ENCODE assay signal across 25 cellular contexts in the genomic region with DNA sequence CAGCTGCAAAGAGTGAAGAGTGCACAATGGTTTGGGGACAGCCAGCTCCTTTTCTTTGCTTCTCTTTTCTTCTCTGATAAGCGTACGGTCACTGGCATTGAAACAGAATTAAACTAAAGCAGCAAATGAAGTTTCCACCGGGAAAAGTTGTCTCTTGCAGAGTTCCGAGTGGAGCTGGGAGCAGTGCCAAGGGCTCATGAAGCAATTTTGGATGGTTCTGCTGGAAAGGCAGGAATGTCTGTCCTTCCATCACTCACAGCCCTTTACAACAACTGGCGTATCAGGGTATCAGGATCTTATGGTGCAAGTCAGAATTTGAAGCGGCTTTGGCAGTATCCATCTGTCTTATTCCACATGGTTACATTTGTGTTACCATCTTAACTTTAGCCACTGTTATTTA.
DNase-seq lines count a peak whose midpoint lies in the region; ATAC-seq, FAIRE-seq and TF ChIP-seq lines count a peak whose summit lies in the region.
"Had no signal": no experiment of that assay in that cellular context is flagged by ENCODE, and none has a peak within 500 bp of the region (broad histone marks: within the 10 kb centered on the region; RNA-seq: fewer than 3 reads in every experiment).

No MANE protein-coding gene starts in this region.

- H3K36me3 ChIP-seq in keratinocyte (ENCODE audit: control insufficient read depth in 2 of 2, extremely low read depth in 1 of 2, insufficient read depth in 2 of 2, low read length in 2 of 2) (no peaks in the 10 kb centered on the region), neuronal stem cell (replicated peaks in 1 of 2; ENCODE audit: control insufficient read depth in 2 of 2, insufficient read depth in 2 of 2, low read length in 2 of 2) (no peaks in the 10 kb centered on the region), H7 (replicated peaks; ENCODE audit: control insufficient read depth, insufficient read depth, low read length) (no peaks in the 10 kb centered on the region)
- H3K36me3 ChIP-seq: Peyer's patch had no signal

- H3K79me1 ChIP-seq in neuronal stem cell (ENCODE audit: low read depth, low read length) = no peaks in the 10 kb centered on the region

- no peak for TF ChIP-seq CTCF in keratinocyte (optimal IDR thresholded peaks at IDR 0.05 in 1 of 3, IDR thresholded peaks at IDR 0.05 in 1 of 3, conservative IDR thresholded peaks at IDR 0.05 in 1 of 3; ENCODE audit: extremely low read depth in 1 of 3, insufficient read depth in 2 of 3, low read length in 3 of 3)

- no peaks in the 10 kb centered on the region for H3K36me3 Mint-ChIP-seq in stimulated activated effector memory CD8-positive, alpha-beta T cell treated with anti-CD3 and anti-CD28 coated beads, Interleukin-12 subunit alpha, Interleukin-12 subunit beta, amount 100 ng/mL, for 72 hours
- H3K36me3 Mint-ChIP-seq: CD8-positive, alpha-beta memory T cell had no signal

- H3K9me3 ChIP-seq in keratinocyte (ENCODE audit: control insufficient read depth, low read depth, low read length) = no peaks in the 10 kb centered on the region
- H3K9me3 ChIP-seq in neuronal stem cell (replicated peaks in 1 of 2; ENCODE audit: control insufficient read depth in 2 of 2, insufficient read depth in 1 of 2, low read depth in 1 of 2, low read length in 2 of 2) = no peaks in the 10 kb centered on the region
- H3K9me3 ChIP-seq: Peyer's patch had no signal

- H3K23ac ChIP-seq in neuronal stem cell (ENCODE audit: low read depth, low read length, poor library complexity) = no peak overlapping the region

- H3K27ac ChIP-seq in keratinocyte (ENCODE audit: control insufficient read depth, insufficient read depth, low read length) (no peak overlapping the region), neuronal stem cell (replicated peaks; ENCODE audit: low read length) (peak overlapping the region; percentile 45)
- H3K27ac ChIP-seq: Peyer's patch had no signal

- H3K4me3 ChIP-seq in keratinocyte (ENCODE audit: control insufficient read depth in 2 of 3, extremely low read depth in 1 of 3, insufficient read depth in 2 of 3, low read depth in 1 of 3, low read length in 3 of 3) (no peak overlapping the region), neuronal stem cell (ENCODE audit: low read length in 2 of 2) (no peak overlapping the region), H7 (ENCODE audit: insufficient read depth, low read depth, low read length) (no peak overlapping the region)
- H3K4me3 ChIP-seq: Peyer's patch had no signal

- H3K4me3 Mint-ChIP-seq in stimulated activated effector memory CD8-positive, alpha-beta T cell treated with anti-CD3 and anti-CD28 coated beads, Interleukin-12 subunit alpha, Interleukin-12 subunit beta, amount 100 ng/mL, for 72 hours = no peak overlapping the region
- H3K4me3 Mint-ChIP-seq: CD8-positive, alpha-beta memory T cell had no signal

- DNase-seq in left cardiac atrium (peak; percentile 22), left ventricle myocardium superior (no peak), keratinocyte (ENCODE audit: low read depth, low spot score) (no peak), neuronal stem cell (ENCODE audit: low spot score) (peak; percentile 11), NCI-H146 (lab: John Stamatoyannopoulos, UW) (no peak), H7 (no peak), NCI-H1092 (lab: John Stamatoyannopoulos, UW) (no peak)
- no peak for DNase-seq in stimulated activated effector memory CD8-positive, alpha-beta T cell treated with anti-CD3 and anti-CD28 coated beads, Interleukin-12 subunit alpha, Interleukin-12 subunit beta, amount 100 ng/mL, for 72 hours (ENCODE audit: low spot score in 2 of 2)
- DNase-seq: 8988T; AML-193; Calu3; CD8-positive, alpha-beta memory T cell; DMS153; KG1; NCI-H1105; NCI-H1694; NCI-H2081; NCI-H2171; NCI-H345; NCI-H524; NCI-H774; NK-92 treated with Interleukin-12 subunit alpha and Interleukin-12 subunit beta, amount 100 ng/mL, for 24 hours; Peyer's patch had no signal

- H3K4me1 ChIP-seq in keratinocyte (ENCODE audit: control insufficient read depth, extremely low read depth, insufficient read depth, low read length) = peaks cover 7% of the 10 kb centered on the region
- H3K4me1 ChIP-seq in neuronal stem cell (ENCODE audit: control insufficient read depth in 2 of 2, insufficient read depth in 1 of 2, low read depth in 1 of 2, low read length in 2 of 2) = peaks cover 0 to 7% of the 10 kb centered on the region in 2 donors
- H3K4me1 ChIP-seq: Peyer's patch had no signal

- H4K20me1 ChIP-seq in keratinocyte (ENCODE audit: control insufficient read depth, extremely low read depth, insufficient read depth, low read length) = no peaks in the 10 kb centered on the region

- no peak overlapping the region for H4K8ac ChIP-seq in neuronal stem cell (ENCODE audit: low read depth, low read length)

- no peak overlapping the region for H2BK15ac ChIP-seq in neuronal stem cell (ENCODE audit: low read length)

- H3K4me1 Mint-ChIP-seq in stimulated activated effector memory CD8-positive, alpha-beta T cell treated with anti-CD3 and anti-CD28 coated beads, Interleukin-12 subunit alpha, Interleukin-12 subunit beta, amount 100 ng/mL, for 72 hours = no peaks in the 10 kb centered on the region
- H3K4me1 Mint-ChIP-seq: CD8-positive, alpha-beta memory T cell had no signal

- H2BK5ac ChIP-seq in neuronal stem cell (ENCODE audit: low read length) = no peak overlapping the region

- ATAC-seq in left cardiac atrium (peak; percentile 17 to 19), left ventricle myocardium superior (no peak)
- ATAC-seq in stimulated activated effector memory CD8-positive, alpha-beta T cell treated with anti-CD3 and anti-CD28 coated beads, Interleukin-12 subunit alpha, Interleukin-12 subunit beta, amount 100 ng/mL, for 72 hours = no peak
- ATAC-seq: HCT116 had no signal

- no peak overlapping the region for H2AK5ac ChIP-seq in neuronal stem cell (ENCODE audit: low read depth, low read length)

- intact Hi-C loops in left cardiac atrium (cut with DNase I) (no loop called here), left ventricle myocardium superior (cut with micrococcal nuclease) (no loop called here)

- peak; percentile 41 for FAIRE-seq in keratinocyte (lab: Jason Lieb, UNC)
- FAIRE-seq: GM12891 had no signal

- H3K9me3 Mint-ChIP-seq in stimulated activated effector memory CD8-positive, alpha-beta T cell treated with anti-CD3 and anti-CD28 coated beads, Interleukin-12 subunit alpha, Interleukin-12 subunit beta, amount 100 ng/mL, for 72 hours = peaks cover 3% of the 10 kb centered on the region

- H3K18ac ChIP-seq in neuronal stem cell (ENCODE audit: low read length) = no peak overlapping the region

- no CpG with 5 or more reads among the region's 6 CpGs for WGBS in neuronal stem cell (ENCODE audit: extremely low coverage in 2 of 2, insufficient read length in 2 of 2, insufficient replicate concordance in 1 of 2), 2 donors

- no peak overlapping the region for H2BK12ac ChIP-seq in neuronal stem cell (ENCODE audit: low read length)

- H3K4ac ChIP-seq in neuronal stem cell (ENCODE audit: low read length) = no peak overlapping the region

- H3K9ac ChIP-seq in keratinocyte (ENCODE audit: control insufficient read depth, extremely low read depth, insufficient read depth, low read length) (no peak overlapping the region), neuronal stem cell (ENCODE audit: low read depth, low read length, poor library complexity) (no peak overlapping the region)

- no peak overlapping the region for H3K14ac ChIP-seq in neuronal stem cell (ENCODE audit: low read length)

- H3K27ac Mint-ChIP-seq in stimulated activated effector memory CD8-positive, alpha-beta T cell treated with anti-CD3 and anti-CD28 coated beads, Interleukin-12 subunit alpha, Interleukin-12 subunit beta, amount 100 ng/mL, for 72 hours = no peak overlapping the region
- H3K27ac Mint-ChIP-seq: CD8-positive, alpha-beta memory T cell had no signal

- H3K9me1 ChIP-seq in keratinocyte (ENCODE audit: control insufficient read depth, extremely low read depth, insufficient read depth, low read length) = no peaks in the 10 kb centered on the region

- no peak overlapping the region for H2BK120ac ChIP-seq in neuronal stem cell (ENCODE audit: low read depth, low read length)

- no peaks in the 10 kb centered on the region for H3K79me2 ChIP-seq in keratinocyte (ENCODE audit: control insufficient read depth, insufficient read depth, low read length)

- no peaks in the 10 kb centered on the region for H3K27me3 ChIP-seq in keratinocyte (ENCODE audit: control insufficient read depth, extremely low read depth, insufficient read depth, low read length)
- H3K27me3 ChIP-seq in neuronal stem cell (ENCODE audit: control insufficient read depth in 3 of 3, insufficient read depth in 3 of 3, low read depth in 1 of 3, low read length in 3 of 3) = no peaks in the 10 kb centered on the region
- H3K27me3 ChIP-seq in H7 (ENCODE audit: control insufficient read depth, insufficient read depth, low read length) = no peaks in the 10 kb centered on the region
- H3K27me3 ChIP-seq: Peyer's patch had no signal

- H4K91ac ChIP-seq in neuronal stem cell (ENCODE audit: low read depth, low read length, poor library complexity) = no peak overlapping the region

- H2AFZ ChIP-seq in keratinocyte (ENCODE audit: control insufficient read depth, low read length) = no peak overlapping the region
- no peak overlapping the region for H2AFZ ChIP-seq in neuronal stem cell (ENCODE audit: low read length)

- dilution Hi-C loops in keratinocyte (cut with MboI; ENCODE audit: extremely low pct_ligation_motif_present, low sequenced_read_pairs) = no loop called here

- H3K4me2 ChIP-seq in keratinocyte (ENCODE audit: control insufficient read depth, extremely low read depth, insufficient read depth, low read depth, low read length) = no peak overlapping the region
- H3K4me2 ChIP-seq in neuronal stem cell (ENCODE audit: insufficient read depth, low read length, poor library complexity, severe bottlenecking) = no peak overlapping the region

Comparison
In these comparisons a context has a peak if more than half of its experiments do, and no peak if none do; other contexts are left out.
1. ATAC-seq: peak in left cardiac atrium (2 of 2); none in left ventricle myocardium superior (single experiment) and stimulated activated effector memory CD8-positive, alpha-beta T cell treated with anti-CD3 and anti-CD28 coated beads, Interleukin-12 subunit alpha, Interleukin-12 subunit beta, amount 100 ng/mL, for 72 hours (single experiment).
2. DNase-seq: peak in left cardiac atrium (single experiment) and neuronal stem cell (single experiment); none in left ventricle myocardium superior (single experiment), keratinocyte (single experiment), NCI-H146 (single experiment), stimulated activated effector memory CD8-positive, alpha-beta T cell treated with anti-CD3 and anti-CD28 coated beads, Interleukin-12 subunit alpha, Interleukin-12 subunit beta, amount 100 ng/mL, for 72 hours (0 of 2), H7 (single experiment) and NCI-H1092 (single experiment).